Comparison of ENCODE assay signal across 8 cellular contexts in the genomic region with DNA sequence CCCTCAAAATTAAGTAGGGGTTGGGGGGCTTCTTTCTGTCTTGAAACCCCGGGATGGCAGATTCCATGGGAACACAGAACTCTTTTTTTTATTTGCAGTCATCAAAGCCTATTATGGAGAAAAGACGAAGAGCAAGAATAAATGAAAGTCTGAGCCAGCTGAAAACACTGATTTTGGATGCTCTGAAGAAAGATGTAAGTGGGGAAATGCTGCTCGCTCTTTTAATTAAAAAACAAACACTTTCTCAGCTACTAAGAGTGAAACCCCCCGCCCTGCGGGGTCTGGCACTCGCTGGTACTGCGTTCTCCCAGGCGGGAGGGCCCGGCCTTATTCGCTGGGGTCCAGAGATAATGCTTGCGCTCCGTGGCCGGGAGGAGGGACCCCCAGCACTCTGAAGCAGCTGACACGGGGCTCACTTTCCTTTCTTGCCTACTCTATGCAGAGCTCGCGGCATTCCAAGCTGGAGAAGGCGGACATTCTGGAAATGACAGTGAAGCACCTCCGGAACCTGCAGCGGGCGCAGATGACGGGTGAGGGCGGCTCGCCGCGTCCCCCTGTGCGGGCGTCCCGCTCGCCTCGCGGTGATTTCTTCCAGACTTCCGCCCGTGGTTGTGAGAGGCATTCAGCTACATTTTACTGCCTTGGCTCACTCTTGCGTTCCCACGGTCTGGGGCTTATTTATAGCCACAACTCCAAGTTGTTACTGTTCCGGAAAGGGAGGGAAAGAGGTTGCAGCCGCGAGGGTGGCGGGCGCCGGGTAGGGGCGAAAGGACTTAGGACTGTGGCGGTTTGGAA. TPM values are rescaled to one million over a fixed set of nuclear protein-coding genes. Genes with fewer than 3 reads are reported as not detected.
DNase-seq lines count a peak whose midpoint lies in the region; ATAC-seq and TF ChIP-seq lines count a peak whose summit lies in the region.

No MANE protein-coding gene starts in this region.

- peak; percentile 32 for TF ChIP-seq POLR2A in GM19099 (IDR thresholded peaks at IDR 0.05; ENCODE audit: extremely low read depth, insufficient read length, low read depth)

- H3K36me3 ChIP-seq in RWPE2 (ENCODE audit: low read depth): peaks cover 24% of the 10 kb centered on the region

- H3K9me3 Mint-ChIP-seq in MCF 10A (ENCODE audit: unreplicated experiment): no peaks in the 10 kb centered on the region

- H3K4me1 Mint-ChIP-seq in MCF 10A (ENCODE audit: insufficient read depth, unreplicated experiment): peaks cover 27% of the 10 kb centered on the region

- no peaks in the 10 kb centered on the region for H3K27me3 Mint-ChIP-seq in MCF 10A (ENCODE audit: insufficient read depth, unreplicated experiment)

- DNase-seq in 8988T (peak; percentile 65), RWPE2 (ENCODE audit: low spot score) (no peak), MCF 10A (ENCODE audit: unreplicated experiment) (peak; percentile 50), iris pigment epithelial cell (ENCODE audit: low read depth) (peak; percentile 83), GM10248 (ENCODE audit: extremely low spot score) (no peak)
- peak; percentile 18 for DNase-seq in stimulated activated CD4-positive, alpha-beta T cell treated with anti-CD3 and anti-CD28 coated beads, Interleukin-1b, Interleukin-23, amount 100 ng/mL, for 48 hours

- H3K36me3 Mint-ChIP-seq in MCF 10A (ENCODE audit: insufficient read depth, unreplicated experiment): peaks cover 36% of the 10 kb centered on the region

- H3K9me3 ChIP-seq in RWPE2 (ENCODE audit: severe bottlenecking): no peaks in the 10 kb centered on the region

- intact Hi-C loops in MCF 10A (cut with micrococcal nuclease): loop anchor here (1.0 to 10.0 kb wide), 5 partner anchors 154 to 355 kb away; no protein-coding TSS in a partner anchor

- peak overlapping the region; percentile 99 for H3K27ac ChIP-seq in RWPE2 (ENCODE audit: poor library complexity, severe bottlenecking)

- peak overlapping the region; percentile 73 for H3K27ac Mint-ChIP-seq in MCF 10A (ENCODE audit: low read depth, unreplicated experiment)

- no TSS peak for BruUV-seq in MCF 10A (replicated peaks; lab: Mats Ljungman, UMichigan)

- H3K27me3 ChIP-seq in RWPE2 (ENCODE audit: insufficient read depth, poor library complexity, severe bottlenecking): no peaks in the 10 kb centered on the region

- POLR2A ChIA-PET in MCF 10A (lab: Yijun Ruan, JAX): interaction anchor here (0.6 to 10.1 kb wide), 32 partner anchors 19 to 354 kb away, joined by 3 to 193 read pairs (median 4); no protein-coding TSS in a partner anchor
- POLR2A ChIA-PET in GM10248 (lab: Yijun Ruan, JAX): interaction anchor here (0.6 to 0.8 kb wide), 2 partner anchors 32 to 169 kb away, joined by 4 to 6 read pairs; no protein-coding TSS in a partner anchor

- H3K4me3 ChIP-seq in RWPE2 (ENCODE audit: severe bottlenecking): peak overlapping the region; percentile 77

- TF ChIP-seq CTCF in RWPE2 (IDR thresholded peaks at IDR 0.05; ENCODE audit: poor library complexity, severe bottlenecking): no peak
- no peak for TF ChIP-seq CTCF in MCF 10A (IDR thresholded peaks at IDR 0.05; ENCODE audit: unreplicated experiment)
- no peak for TF ChIP-seq CTCF in GM10248 (IDR thresholded peaks at IDR 0.05; ENCODE audit: control extremely low read depth, extremely low read depth, low read depth, missing control alignments)

- ATAC-seq in RWPE2 (ENCODE audit: low read depth) (no peak), GM18519 (IDR thresholded peaks at IDR 0.05; ENCODE audit: low FRiP score, unreplicated experiment) (no peak)

- peak overlapping the region; percentile 97 for H3K4me3 Mint-ChIP-seq in MCF 10A (ENCODE audit: unreplicated experiment)

- CTCF ChIA-PET in MCF 10A (lab: Yijun Ruan, JAX): interaction anchor here (0.6 to 6.0 kb wide), 12 partner anchors 44 to 356 kb away, joined by 3 to 45 read pairs (median 4); no protein-coding TSS in a partner anchor
- CTCF ChIA-PET in GM10248 (lab: Yijun Ruan, JAX): interaction anchor here (1.0 kb wide), 1 partner anchor 179 kb away, joined by 3 read pairs; no protein-coding TSS in a partner anchor

- peaks cover 46% of the 10 kb centered on the region for H3K4me1 ChIP-seq in RWPE2 (ENCODE audit: insufficient read depth, poor library complexity, severe bottlenecking)

RNA-seq across cellular contexts. Expression of a gene that starts 0.8 kb away (rescaled TPM):
- 34.6 and 37.8 TPM in 2 replicates for total RNA-seq in MCF 10A (2022)

Comparison
In these comparisons a context has a peak if more than half of its experiments do, and no peak if none do; other contexts are left out.
1. DNase-seq: peak in 8988T (single experiment), MCF 10A (single experiment), iris pigment epithelial cell (single experiment) and stimulated activated CD4-positive, alpha-beta T cell treated with anti-CD3 and anti-CD28 coated beads, Interleukin-1b, Interleukin-23, amount 100 ng/mL, for 48 hours (single experiment); none in RWPE2 (single experiment) and GM10248 (single experiment).